ENCODE assay signal across 15 cellular contexts in genomic region chr20:53755733-53756523, GRCh38.
DNase-seq lines count a peak whose midpoint lies in the region; ATAC-seq and TF ChIP-seq lines count a peak whose summit lies in the region.
"Had no signal": no experiment of that assay in that cellular context is flagged by ENCODE, and none has a peak within 500 bp of the region (broad histone marks: within the 10 kb centered on the region; RNA-seq: fewer than 3 reads in every experiment).

No MANE protein-coding gene starts in this region.

- CTCF ChIA-PET in Panc1 (lab: Charles Lee), result interaction anchor here (1.5 kb wide), 1 partner anchor 13 kb away, joined by 4 read pairs; no protein-coding TSS in a partner anchor

- no peaks in the 10 kb centered on the region for H3K27me3 Mint-ChIP-seq in activated naive CD8-positive, alpha-beta T cell
- H3K27me3 Mint-ChIP-seq in activated naive CD8-positive, alpha-beta T cell treated with anti-CD3 and anti-CD28 coated beads, Interleukin-2, amount 50 U/mL, for 24 hours, result no peaks in the 10 kb centered on the region

- ATAC-seq in activated naive CD8-positive, alpha-beta T cell treated with anti-CD3 and anti-CD28 coated beads, Interleukin-2, amount 50 U/mL, for 24 hours, result no peak
- ATAC-seq in Panc1 (no peak), foreskin keratinocyte (no peak), HG03108 (IDR thresholded peaks at IDR 0.05; ENCODE audit: unreplicated experiment) (no peak), GM21717 (IDR thresholded peaks at IDR 0.05; ENCODE audit: unreplicated experiment) (no peak)
- ATAC-seq: right cardiac atrium had no signal

- in situ Hi-C loops in Panc1 (cut with HindIII; ENCODE audit: low pct_unique_long_range_greater_than_20kb, low sequenced_read_pairs), result no loop called here

- no peak for DNase-seq in activated naive CD8-positive, alpha-beta T cell treated with anti-CD3 and anti-CD28 coated beads, Interleukin-2, amount 50 U/mL, for 24 hours
- no peak for DNase-seq in Panc1 (ENCODE audit: low read depth, low spot score)
- no peak for DNase-seq in foreskin keratinocyte
- no peak for DNase-seq in OCI-M2 (lab: John Stamatoyannopoulos, UW; ENCODE audit: unreplicated experiment)
- DNase-seq in WERI-Rb-1, result no peak
- DNase-seq: cerebellar nuclear complex; NCI-H1092 treated with DMSO at 0.1 percent for 48 hours; right cardiac atrium; SK-N-SH; stimulated activated CD4-positive, alpha-beta T cell treated with anti-CD3 and anti-CD28 coated beads, Interleukin-4, amount 100 ng/mL, for 24 hours; trophoblast cell had no signal

- no peak; the same call in 1 of the 2 replicates for TF ChIP-seq CTCF in Panc1 (IDR thresholded peaks at IDR 0.05)
- TF ChIP-seq CTCF in foreskin keratinocyte (conservative IDR thresholded peaks at IDR 0.05), result peak; percentile 51
- TF ChIP-seq CTCF in WERI-Rb-1 (IDR thresholded peaks at IDR 0.05; ENCODE audit: low read depth, low read length), result no peak

- no peaks in the 10 kb centered on the region for H3K27me3 ChIP-seq in Panc1 (ENCODE audit: control insufficient read depth, insufficient read depth, low read length)
- no peaks in the 10 kb centered on the region for H3K27me3 ChIP-seq in foreskin keratinocyte
- H3K27me3 ChIP-seq in WERI-Rb-1 (ENCODE audit: insufficient read depth, low read depth, severe bottlenecking), result no peaks in the 10 kb centered on the region

- POLR2A ChIA-PET in Panc1 (lab: Charles Lee), result interaction anchor here (0.7 kb wide), 2 partner anchors 18 to 173 kb away, joined by 3 to 6 read pairs; no protein-coding TSS in a partner anchor

- BruUV-seq in Panc1 (replicated peaks; lab: Mats Ljungman, UMichigan), result no TSS peak

- H3K9me3 Mint-ChIP-seq in activated naive CD8-positive, alpha-beta T cell (ENCODE audit: low read depth), result no peaks in the 10 kb centered on the region
- H3K9me3 Mint-ChIP-seq in activated naive CD8-positive, alpha-beta T cell treated with anti-CD3 and anti-CD28 coated beads, Interleukin-2, amount 50 U/mL, for 24 hours, result no peaks in the 10 kb centered on the region
- H3K9me3 Mint-ChIP-seq: neural crest cell had no signal

- H3K4me3 Mint-ChIP-seq in activated naive CD8-positive, alpha-beta T cell, result no peak overlapping the region
- H3K4me3 Mint-ChIP-seq in activated naive CD8-positive, alpha-beta T cell treated with anti-CD3 and anti-CD28 coated beads, Interleukin-2, amount 50 U/mL, for 24 hours, result no peak overlapping the region
- H3K4me3 Mint-ChIP-seq: neural crest cell had no signal

- H3K4me1 Mint-ChIP-seq in activated naive CD8-positive, alpha-beta T cell (ENCODE audit: low read depth), result peaks cover 60% of the 10 kb centered on the region
- peaks cover 55% of the 10 kb centered on the region for H3K4me1 Mint-ChIP-seq in activated naive CD8-positive, alpha-beta T cell treated with anti-CD3 and anti-CD28 coated beads, Interleukin-2, amount 50 U/mL, for 24 hours

- no peak overlapping the region for H3K4me3 ChIP-seq in Panc1 (ENCODE audit: low read depth in 2 of 2, low read length in 2 of 2)
- no peak overlapping the region for H3K4me3 ChIP-seq in WERI-Rb-1 (ENCODE audit: low read depth, low read length)

- intact Hi-C loops in Panc1 (cut with micrococcal nuclease; ENCODE audit: unreplicated experiment), result loop anchor here (10.0 kb wide), 1 partner anchor 159 kb away; no protein-coding TSS in a partner anchor

- no peaks in the 10 kb centered on the region for H3K9me3 ChIP-seq in Panc1 (ENCODE audit: control insufficient read depth, insufficient read depth, low read depth, low read length)
- H3K9me3 ChIP-seq in WERI-Rb-1 (ENCODE audit: severe bottlenecking), result no peaks in the 10 kb centered on the region
- H3K9me3 ChIP-seq: SK-N-SH had no signal

- H3K4me1 ChIP-seq in Panc1 (ENCODE audit: control insufficient read depth, insufficient read depth, low read length) (peaks cover 56% of the 10 kb centered on the region), foreskin keratinocyte (peaks cover 28% of the 10 kb centered on the region)

- peak overlapping the region; percentile 96 for H3K27ac Mint-ChIP-seq in activated naive CD8-positive, alpha-beta T cell
- no peak overlapping the region for H3K27ac Mint-ChIP-seq in activated naive CD8-positive, alpha-beta T cell treated with anti-CD3 and anti-CD28 coated beads, Interleukin-2, amount 50 U/mL, for 24 hours

- H3K27ac ChIP-seq in Panc1 (ENCODE audit: low read length), result peak overlapping the region; percentile 98
- H3K27ac ChIP-seq in foreskin keratinocyte, result no peak overlapping the region
- H3K27ac ChIP-seq in WERI-Rb-1, result no peak overlapping the region

- H3K36me3 Mint-ChIP-seq in activated naive CD8-positive, alpha-beta T cell, result no peaks in the 10 kb centered on the region
- H3K36me3 Mint-ChIP-seq in activated naive CD8-positive, alpha-beta T cell treated with anti-CD3 and anti-CD28 coated beads, Interleukin-2, amount 50 U/mL, for 24 hours (ENCODE audit: low read depth), result no peaks in the 10 kb centered on the region

- H3K36me3 ChIP-seq in Panc1 (ENCODE audit: control insufficient read depth, insufficient read depth, low read length) (no peaks in the 10 kb centered on the region), WERI-Rb-1 (no peaks in the 10 kb centered on the region)
